Comparison of ENCODE assay signal across 1 cellular context in genomic region chr1:22870201-22870871, GRCh38.
TF ChIP-seq lines count a peak whose summit lies in the region.

No MANE protein-coding gene starts in this region.

TF ChIP-seq in SK-N-SH, 30 proteins besides CTCF, POLR2A, EP300 and RAD21 (continued from another document):
- TF ChIP-seq USF2 (IDR thresholded peaks at IDR 0.05; ENCODE audit: borderline replicate concordance, low read depth, low read length) (no peak), USF1 (IDR thresholded peaks at IDR 0.05; ENCODE audit: borderline replicate concordance, low read depth) (no peak), NRF1 (IDR thresholded peaks at IDR 0.05; ENCODE audit: low read depth, low read length) (no peak), SMC3 (IDR thresholded peaks at IDR 0.05; ENCODE audit: low read depth, low read length) (no peak), FOXM1 (IDR thresholded peaks at IDR 0.05; ENCODE audit: low read depth) (no peak), NFIC (IDR thresholded peaks at IDR 0.05; ENCODE audit: borderline replicate concordance) (peak; percentile 93), FOSL2 (IDR thresholded peaks at IDR 0.05; ENCODE audit: borderline replicate concordance, low read depth) (no peak), MEF2A (IDR thresholded peaks at IDR 0.05; ENCODE audit: borderline replicate concordance, low read depth) (no peak), REST (IDR thresholded peaks at IDR 0.05; ENCODE audit: low read depth, low read length) (no peak), SIN3A (IDR thresholded peaks at IDR 0.05; ENCODE audit: borderline replicate concordance, low read depth, low read length) (no peak)
